ENCODE assay signal across 8 cellular contexts in genomic region chrX:51614353-51614752, GRCh38. TPM values are rescaled to one million over a fixed set of nuclear protein-coding genes. Genes with fewer than 3 reads are reported as not detected.
DNase-seq lines count a peak whose midpoint lies in the region; ATAC-seq and TF ChIP-seq lines count a peak whose summit lies in the region.

No MANE protein-coding gene starts in this region.

- H3K36me3 ChIP-seq in SK-N-MC (ENCODE audit: insufficient read depth, low read length) = no peaks in the 10 kb centered on the region

- H3K27me3 Mint-ChIP-seq in type B pancreatic cell = peaks cover 28% of the 10 kb centered on the region

- no peak overlapping the region for H3K9ac ChIP-seq in SK-N-MC (ENCODE audit: insufficient read length)

- DNase-seq in NCI-H2171 treated with DMSO at 0.1 percent for 48 hours (lab: John Stamatoyannopoulos, UW) (peak; percentile 8), NCI-H2171 (lab: John Stamatoyannopoulos, UW) (no peak), HS-5 (ENCODE audit: low read depth) (peak; percentile 2), SK-N-MC (ENCODE audit: low read depth, low spot score) (peak; percentile 72), germinal center (ENCODE audit: low spot score) (peak; percentile 5), type B pancreatic cell (ENCODE audit: extremely low spot score, unreplicated experiment) (no peak)
- no peak for DNase-seq in stimulated activated CD4-positive, alpha-beta T cell treated with anti-CD3 and anti-CD28 coated beads, Interleukin-4, amount 100 ng/mL, for 1 hour

- TF ChIP-seq CTCF in type B pancreatic cell (conservative IDR thresholded peaks at IDR 0.05) = peak; percentile 76

- no peaks in the 10 kb centered on the region for H3K36me3 Mint-ChIP-seq in type B pancreatic cell

- peak overlapping the region; percentile 75 for H3K4me3 ChIP-seq in SK-N-MC

- H3K27ac Mint-ChIP-seq in type B pancreatic cell = no peak overlapping the region

- ATAC-seq in GM18868 (IDR thresholded peaks at IDR 0.05; ENCODE audit: unreplicated experiment) = no peak

- no peak overlapping the region for H3K4me3 Mint-ChIP-seq in type B pancreatic cell

- peak overlapping the region; percentile 88 for H3K27ac ChIP-seq in SK-N-MC

- no peaks in the 10 kb centered on the region for H3K4me1 Mint-ChIP-seq in type B pancreatic cell (ENCODE audit: unreplicated experiment)

- H3K9me3 ChIP-seq in SK-N-MC (ENCODE audit: low read depth, low read length) = no peaks in the 10 kb centered on the region

- no peaks in the 10 kb centered on the region for H3K9me3 Mint-ChIP-seq in type B pancreatic cell

RNA-seq across cellular contexts. Expression of gene CENPVL3, which starts 4.4 kb away (rescaled TPM):
- total RNA-seq in type B pancreatic cell (ENCODE audit: low replicate concordance) = 2.1 and 2.9 TPM in 2 replicates

Comparison
In these comparisons a context has a peak if more than half of its experiments do, and no peak if none do; other contexts are left out.
1. DNase-seq: peak in NCI-H2171 treated with DMSO at 0.1 percent for 48 hours (single experiment), HS-5 (single experiment), SK-N-MC (single experiment) and germinal center (single experiment); none in NCI-H2171 (single experiment), type B pancreatic cell (single experiment) and stimulated activated CD4-positive, alpha-beta T cell treated with anti-CD3 and anti-CD28 coated beads, Interleukin-4, amount 100 ng/mL, for 1 hour (single experiment).